In genomic region chr3:156620260-156620659, GRCh38 we compare ENCODE assay signal across 1 cellular context.
TF ChIP-seq lines count a peak whose summit lies in the region.

No MANE protein-coding gene starts in this region.

TF ChIP-seq in K562, 482 proteins besides CTCF, POLR2A, EP300 and RAD21 (continued from another document and continues in another):
- TF ChIP-seq USF2 (CRISPR knock-in tag; IDR thresholded peaks at IDR 0.05), result peak; percentile 26; the same call in 1 of the 2 replicates
- peak; percentile 80; the same call in 1 of the 2 replicates for TF ChIP-seq HOXB6 (CRISPR knock-in tag; IDR thresholded peaks at IDR 0.05; ENCODE audit: borderline replicate concordance)
- TF ChIP-seq TARDBP (IDR thresholded peaks at IDR 0.05), result no peak
- no peak for TF ChIP-seq GATAD2A (IDR thresholded peaks at IDR 0.05)
- TF ChIP-seq ZBTB5 (IDR thresholded peaks at IDR 0.05), result no peak
- no peak for TF ChIP-seq CCNT2 (IDR thresholded peaks at IDR 0.05; ENCODE audit: borderline replicate concordance, extremely low read depth, insufficient read length, low read depth, low read length)
- TF ChIP-seq ZBTB43 (CRISPR knock-in tag; IDR thresholded peaks at IDR 0.05), result no peak
- no peak; the same call in 1 of the 2 replicates for TF ChIP-seq CTBP1 (IDR thresholded peaks at IDR 0.05; ENCODE audit: borderline replicate concordance)
- no peak for TF ChIP-seq ADNP (tag; IDR thresholded peaks at IDR 0.05)
- TF ChIP-seq ZNF197 (CRISPR knock-in tag; IDR thresholded peaks at IDR 0.05; ENCODE audit: low read depth), result peak; percentile 98
- TF ChIP-seq PKNOX1 (IDR thresholded peaks at IDR 0.05), result no peak
- peak; percentile 96 for TF ChIP-seq ZNF449 (CRISPR knock-in tag; IDR thresholded peaks at IDR 0.05)
- TF ChIP-seq ZNF212 (CRISPR knock-in tag; IDR thresholded peaks at IDR 0.05), result no peak; the same call in 1 of the 2 replicates
- no peak for TF ChIP-seq SP1 (CRISPR knock-in tag; IDR thresholded peaks at IDR 0.05)
- peak; percentile 91 for TF ChIP-seq NFXL1 (CRISPR knock-in tag; IDR thresholded peaks at IDR 0.05)
- no peak for TF ChIP-seq ZBTB1 (CRISPR knock-in tag; IDR thresholded peaks at IDR 0.05; ENCODE audit: borderline replicate concordance, low read depth)
- no peak for TF ChIP-seq NELFE (IDR thresholded peaks at IDR 0.05; ENCODE audit: insufficient read depth, insufficient read length)
- no peak for TF ChIP-seq ZNF232 (CRISPR knock-in tag; IDR thresholded peaks at IDR 0.05)
- TF ChIP-seq ZNF407 (IDR thresholded peaks at IDR 0.05; ENCODE audit: low read depth), result no peak
- no peak for TF ChIP-seq THAP12 (CRISPR knock-in tag; IDR thresholded peaks at IDR 0.05)
- no peak for TF ChIP-seq NCOA4 (IDR thresholded peaks at IDR 0.05; ENCODE audit: partially characterized antibody)
- no peak for TF ChIP-seq BRD4 (IDR thresholded peaks at IDR 0.05)
- TF ChIP-seq ZBTB40 (IDR thresholded peaks at IDR 0.05), result no peak
- TF ChIP-seq ZBTB40 (CRISPR knock-in tag; IDR thresholded peaks at IDR 0.05), result no peak
- TF ChIP-seq MTF1 (CRISPR knock-in tag; IDR thresholded peaks at IDR 0.05; ENCODE audit: borderline replicate concordance), result peak; percentile 85; the same call in 1 of the 2 replicates
